ENCODE assay signal across 8 cellular contexts in the genomic region with DNA sequence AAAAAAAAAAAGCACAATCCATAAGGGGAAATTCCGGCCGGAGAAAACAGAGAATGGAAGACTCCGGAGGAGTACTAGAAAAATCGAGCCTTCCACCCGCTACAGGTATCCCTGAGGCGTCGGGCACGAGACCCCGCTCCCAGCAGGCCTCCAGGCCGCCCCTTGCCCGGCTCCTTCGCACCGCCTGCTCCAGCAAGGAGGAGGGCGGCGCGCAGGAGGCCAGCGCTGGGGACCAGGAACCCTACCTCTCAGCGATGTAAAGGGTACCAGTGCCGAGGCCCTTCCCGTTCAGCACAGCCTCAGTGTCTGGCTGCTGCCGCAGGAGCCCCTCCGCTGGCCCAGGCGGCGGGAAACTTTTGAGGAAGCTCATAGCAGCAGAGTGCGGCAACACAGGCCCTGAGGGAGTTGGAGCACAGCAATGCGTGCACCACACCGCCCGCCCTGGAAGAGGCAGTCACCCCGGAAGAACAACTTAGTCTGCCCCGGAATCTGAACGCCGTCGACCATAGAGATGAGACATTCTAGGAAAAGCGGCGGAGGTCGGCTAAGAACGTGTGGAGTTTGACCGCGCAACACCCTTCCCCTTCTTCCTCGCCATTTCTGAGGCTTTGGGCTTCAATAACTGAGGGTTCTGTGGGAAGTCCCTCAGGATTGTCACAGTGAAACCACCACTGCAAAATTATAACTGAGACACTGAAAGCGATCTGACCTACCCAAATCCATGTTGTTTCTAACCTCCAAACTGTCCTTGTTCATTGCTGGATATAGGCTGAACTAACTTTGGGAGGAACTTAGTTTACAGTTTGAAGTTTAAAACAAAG. TPM values are rescaled to one million over a fixed set of nuclear protein-coding genes. Genes with fewer than 3 reads are reported as not detected.
DNase-seq lines count a peak whose midpoint lies in the region; ATAC-seq and TF ChIP-seq lines count a peak whose summit lies in the region.

A gene with protein sequence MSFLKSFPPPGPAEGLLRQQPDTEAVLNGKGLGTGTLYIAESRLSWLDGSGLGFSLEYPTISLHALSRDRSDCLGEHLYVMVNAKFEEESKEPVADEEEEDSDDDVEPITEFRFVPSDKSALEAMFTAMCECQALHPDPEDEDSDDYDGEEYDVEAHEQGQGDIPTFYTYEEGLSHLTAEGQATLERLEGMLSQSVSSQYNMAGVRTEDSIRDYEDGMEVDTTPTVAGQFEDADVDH (minus strand): TSS at position 450 of the 821 bp plus-strand sequence. CDS start 80 bp downstream, at position 370.

- H3K4me3 ChIP-seq in fibroblast of mammary gland (ENCODE audit: control insufficient read depth, low read depth, low read length), result peak within 1 kb of the TSS; percentile 89

- peak within 1 kb of the TSS; percentile 81 for H3K27ac ChIP-seq in KOPT-K1 (ENCODE audit: low read depth, low read length, poor library complexity, severe bottlenecking)

- H3K9me3 ChIP-seq in KOPT-K1 (ENCODE audit: insufficient read depth, low read length, poor library complexity, severe bottlenecking), result peaks cover 10% of the 10 kb centered on the region

- TF ChIP-seq CTCF in fibroblast of mammary gland (conservative IDR thresholded peaks at IDR 0.05; ENCODE audit: control insufficient read depth, insufficient read depth, low read depth, low read length), result no peak

- peaks cover 0 to 6% (median 3%) of the 10 kb centered on the region in 9 donors for H3K9me3 Mint-ChIP-seq in naive thymus-derived CD8-positive, alpha-beta T cell

- peak; percentile 97 for ATAC-seq in GM21737 (IDR thresholded peaks at IDR 0.05; ENCODE audit: unreplicated experiment)
- peak; percentile 98 to 99 for ATAC-seq in naive thymus-derived CD8-positive, alpha-beta T cell

- peaks cover 22 to 47% (median 41%) of the 10 kb centered on the region in 4 donors for H3K4me1 Mint-ChIP-seq in naive thymus-derived CD8-positive, alpha-beta T cell

- DNase-seq in DMS79 (lab: John Stamatoyannopoulos, UW), result peak; percentile 93
- DNase-seq in RPMI7951 (ENCODE audit: low read depth), result peak; percentile 92
- peak; percentile 61 to 68 for DNase-seq in activated T-helper 1 cell treated with anti-CD3 and anti-CD28 coated beads, Interleukin-2, amount 50 U/mL, for 16 hours (ENCODE audit: low read depth in 1 of 2, low spot score in 1 of 2)
- DNase-seq in fibroblast of mammary gland (ENCODE audit: low read depth), result peak; percentile 89
- DNase-seq in naive thymus-derived CD8-positive, alpha-beta T cell, result peak; percentile 61 to 87 (median 76)
- DNase-seq in stimulated activated naive CD4-positive, alpha-beta T cell (lab: John Stamatoyannopoulos, UW), result peak; percentile 55 to 77 (median 64)

- no peaks in the 10 kb centered on the region for H3K27me3 Mint-ChIP-seq in naive thymus-derived CD8-positive, alpha-beta T cell

- H3K4me3 Mint-ChIP-seq in naive thymus-derived CD8-positive, alpha-beta T cell, result peak within 1 kb of the TSS; percentile 93 to 98 (median 97)

- H3K36me3 ChIP-seq in KOPT-K1 (ENCODE audit: insufficient read depth, low read length), result peaks cover 21% of the 10 kb centered on the region; the same call in 1 of the 2 replicates

- H3K36me3 Mint-ChIP-seq in naive thymus-derived CD8-positive, alpha-beta T cell, result peaks cover 0 to 7% (median 6%) of the 10 kb centered on the region in 3 donors

- POLR2A ChIA-PET in naive thymus-derived CD8-positive, alpha-beta T cell (lab: Charles Lee), result interaction anchor here (0.5 to 1.1 kb wide), 3 partner anchors 25 to 357 kb away, joined by 3 to 6 read pairs (median 4); a partner anchor contains a TSS

- peak within 1 kb of the TSS; percentile 93 to 99 (median 97) for H3K27ac Mint-ChIP-seq in naive thymus-derived CD8-positive, alpha-beta T cell

RNA-seq across cellular contexts. Expression of the gene that starts here (rescaled TPM):
- 192 and 195 TPM in 2 replicates for total RNA-seq in RPMI7951 (2014; rRNA removed; shearing (Covaris generic))
- total RNA-seq in naive thymus-derived CD8-positive, alpha-beta T cell, result 100 to 1,000 TPM; 141 to 151 TPM
- 100 to 1,000 TPM; 127 to 140 (median 134) TPM for polyA plus RNA-seq in naive thymus-derived CD8-positive, alpha-beta T cell

Comparison
In these comparisons a context has a peak if more than half of its experiments do, and no peak if none do; other contexts are left out.
1. Peak in every context shown above with its lines: DNase-seq, ATAC-seq, H3K4me3 ChIP-seq and H3K27ac ChIP-seq.